ENCODE assay signal across 8 cellular contexts in the genomic region with DNA sequence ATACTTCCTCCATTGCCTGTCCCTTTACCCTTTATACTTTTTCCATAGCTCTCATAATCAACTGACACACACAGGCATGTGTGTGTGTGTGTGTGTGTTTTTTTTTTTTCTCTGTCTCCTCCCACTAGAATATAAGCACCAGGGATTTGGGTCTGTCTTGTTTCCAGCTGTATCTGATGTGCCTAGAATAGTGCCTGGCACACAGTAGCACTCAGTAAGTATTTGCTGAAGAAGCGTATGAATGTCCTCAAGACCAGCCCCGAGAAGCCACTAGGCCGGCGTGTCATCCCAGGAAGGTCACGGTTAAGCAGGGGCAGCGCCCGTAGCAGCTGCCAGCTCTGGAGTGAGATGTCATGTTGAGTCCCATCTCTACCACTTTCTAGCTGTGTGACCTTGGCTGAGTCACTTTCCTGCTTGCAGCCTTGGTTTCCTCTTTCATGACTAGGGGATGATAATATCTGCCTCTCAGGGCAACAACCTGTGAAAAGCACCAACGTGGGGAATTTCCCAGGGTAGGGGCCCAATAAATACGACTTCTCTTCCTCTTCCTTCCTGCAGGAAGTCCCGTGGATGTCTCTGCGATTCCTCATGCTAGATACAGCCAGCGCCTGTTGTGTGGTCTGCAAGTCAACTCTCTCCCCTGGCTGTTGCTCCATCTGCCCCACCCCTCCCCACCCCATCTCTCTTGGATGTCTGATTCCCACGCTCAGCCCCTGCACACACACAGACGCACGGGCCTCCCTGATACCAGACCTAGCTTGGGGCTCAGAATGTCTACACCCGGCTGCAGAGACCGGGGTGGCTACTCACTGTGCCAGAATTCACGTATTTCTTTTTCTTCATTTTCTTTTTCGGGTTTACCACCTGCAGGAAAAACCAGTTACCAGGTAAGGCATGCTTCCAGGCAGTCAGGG. TPM values are rescaled to one million over a fixed set of nuclear protein-coding genes. Genes with fewer than 3 reads are reported as not detected.
A peak's percentile ranks its signal among the peaks of the same experiment; 100 is the strongest.
DNase-seq lines count a peak whose midpoint lies in the region; ATAC-seq and TF ChIP-seq lines count a peak whose summit lies in the region.

No MANE protein-coding gene starts in this region.

- H3K27ac Mint-ChIP-seq in CD14-positive monocyte: peak overlapping the region; percentile 97 to 100 (median 98)

- H4K20me1 ChIP-seq in HCT116 (ENCODE audit: insufficient read depth) (no peaks in the 10 kb centered on the region), SU-DHL-6 (ENCODE audit: low read depth, low read length) (no peaks in the 10 kb centered on the region)

- peaks cover 8 to 42% of the 10 kb centered on the region in 2 experiments; a peak in 3 of 4 replicates for H3K4me1 ChIP-seq in HCT116 (ENCODE audit: control insufficient read depth in 1 of 2, insufficient read depth in 2 of 2, low read length in 2 of 2)

- TF ChIP-seq CTCF in CD14-positive monocyte (IDR thresholded peaks at IDR 0.05) (no peak), HCT116 (IDR thresholded peaks at IDR 0.05 in 2 of 3, conservative IDR thresholded peaks at IDR 0.05 in 1 of 3; ENCODE audit: borderline replicate concordance in 1 of 3, insufficient read depth in 1 of 3, low read depth in 2 of 3, low read length in 2 of 3) (no peak), SU-DHL-6 (IDR thresholded peaks at IDR 0.05; ENCODE audit: insufficient read depth, low read length, poor library complexity, severe bottlenecking) (no peak)

- H3K9ac ChIP-seq in HCT116 (ENCODE audit: low read length) (no peak overlapping the region), SU-DHL-6 (ENCODE audit: low read length) (peak overlapping the region; percentile 52)

- DNase-seq in CD14-positive monocyte (ENCODE audit: low spot score) (peak; percentile 94), HCT116 (ENCODE audit: low read depth, low spot score) (no peak), head of caudate nucleus (no peak), NCI-H524 treated with DMSO at 0.1 percent for 48 hours (lab: John Stamatoyannopoulos, UW) (no peak), DMS53 (lab: John Stamatoyannopoulos, UW) (no peak)
- peak; percentile 66 for DNase-seq in activated naive CD4-positive, alpha-beta T cell treated with anti-CD3 and anti-CD28 coated beads, Interleukin-2, amount 50 U/mL, for 16 hours
- DNase-seq in stimulated activated CD4-positive, alpha-beta T cell treated with anti-CD3 and anti-CD28 coated beads, Interleukin-12 subunit alpha, Interleukin-12 subunit beta, amount 100 ng/mL, for 24 hours (ENCODE audit: low read depth in 2 of 2): peak; percentile 59 to 61

- H3K4me1 Mint-ChIP-seq in CD14-positive monocyte: peaks cover 80% of the 10 kb centered on the region

- H3K4me2 ChIP-seq in HCT116 (ENCODE audit: low read length): peak overlapping the region; percentile 48
- H3K4me2 ChIP-seq in SU-DHL-6 (ENCODE audit: low read depth, low read length, poor library complexity, severe bottlenecking): peak overlapping the region; percentile 65

- no TSS peak for BruUV-seq in HCT116 (replicated peaks; lab: Mats Ljungman, UMichigan)

- H3K36me3 ChIP-seq in HCT116 (ENCODE audit: control insufficient read depth in 1 of 2, insufficient read depth in 2 of 2, low read length in 2 of 2) (no peaks in the 10 kb centered on the region), SU-DHL-6 (ENCODE audit: low read length) (no peaks in the 10 kb centered on the region)

- intact Hi-C loops in CD14-positive monocyte (cut with micrococcal nuclease) (loop anchor here (2.0 to 5.0 kb wide), 5 partner anchors 21 to 133 kb away; no protein-coding TSS in a partner anchor), HCT116 (cut with micrococcal nuclease) (loop anchor here (5.0 kb wide), 1 partner anchor 73 kb away; no protein-coding TSS in a partner anchor), head of caudate nucleus (cut with DNase I) (loop anchor here (5.0 kb wide), 2 partner anchors 78 to 133 kb away; a partner anchor contains a TSS)

- no peaks in the 10 kb centered on the region for H3K79me2 ChIP-seq in HCT116 (ENCODE audit: insufficient read depth, low read length)
- H3K79me2 ChIP-seq in SU-DHL-6 (ENCODE audit: insufficient read depth, low read length): no peaks in the 10 kb centered on the region

- H3F3A ChIP-seq in SU-DHL-6 (ENCODE audit: insufficient read depth): peaks cover 47% of the 10 kb centered on the region

- H3K9me3 ChIP-seq in HCT116 (ENCODE audit: control insufficient read depth in 1 of 2, insufficient read depth in 1 of 2, low read depth in 1 of 2, low read length in 2 of 2) (no peaks in the 10 kb centered on the region), SU-DHL-6 (ENCODE audit: insufficient read depth, low read length) (no peaks in the 10 kb centered on the region)

- H3K27ac ChIP-seq in HCT116 (ENCODE audit: low read depth, low read length) (no peak overlapping the region), SU-DHL-6 (ENCODE audit: low read depth, low read length) (peak overlapping the region; percentile 76)

- ATAC-seq in HCT116: no peak

- POLR2A ChIA-PET in HCT116 (lab: Charles Lee): no interaction called here

- CTCF ChIA-PET in HCT116 (lab: Charles Lee): interaction anchor here (1.2 to 2.1 kb wide), 2 partner anchors 9 to 141 kb away, joined by 3 to 9 read pairs; no protein-coding TSS in a partner anchor

- TF ChIP-seq POLR2A in HCT116 (IDR thresholded peaks at IDR 0.05; ENCODE audit: borderline replicate concordance, extremely low read depth, insufficient read depth, insufficient read length): no peak

- H3K27me3 ChIP-seq in HCT116 (ENCODE audit: insufficient read depth, low read length) (no peaks in the 10 kb centered on the region), SU-DHL-6 (ENCODE audit: low read length) (no peaks in the 10 kb centered on the region)

- peak overlapping the region; percentile 58 to 83 for H3K4me3 Mint-ChIP-seq in CD14-positive monocyte

- H3K4me3 ChIP-seq in HCT116 (replicated peaks in 1 of 2; ENCODE audit: low read depth in 1 of 2, low read length in 2 of 2): no peak overlapping the region
- H3K4me3 ChIP-seq in SU-DHL-6 (ENCODE audit: insufficient read depth, low read length, poor library complexity, severe bottlenecking): peak overlapping the region; percentile 51

- peaks cover 0 to 2% (median under 1%) of the 10 kb centered on the region in 7 donors for H3K9me3 Mint-ChIP-seq in CD14-positive monocyte

- no peak for TF ChIP-seq RAD21 in HCT116 (IDR thresholded peaks at IDR 0.05; ENCODE audit: low read depth)

- peaks cover 4 to 10% of the 10 kb centered on the region in 2 donors for H3K36me3 Mint-ChIP-seq in CD14-positive monocyte

- no peaks in the 10 kb centered on the region for H3K9me2 ChIP-seq in HCT116 (ENCODE audit: insufficient read depth)
- H3K9me2 ChIP-seq in SU-DHL-6 (replicated peaks; ENCODE audit: insufficient read depth, low read length): no peaks in the 10 kb centered on the region

- H2AFZ ChIP-seq in HCT116 (ENCODE audit: low read depth, low read length, poor library complexity, severe bottlenecking): no peak overlapping the region
- peak overlapping the region; percentile 4 for H2AFZ ChIP-seq in SU-DHL-6 (ENCODE audit: low read depth, low read length, severe bottlenecking)

- RAD21 ChIA-PET in HCT116 (lab: Charles Lee; ENCODE audit: low non-redundant PET in 1 of 2, low total read pairs in 2 of 2, uncharacterized antibody in 2 of 2, unreplicated experiment in 2 of 2): no interaction called here

- peaks cover 0 to 10% (median 2%) of the 10 kb centered on the region in 3 donors for H3K27me3 Mint-ChIP-seq in CD14-positive monocyte (ENCODE audit: low read depth in 3 of 3)

TF ChIP-seq in HCT116, 20 proteins besides CTCF, POLR2A, EP300 and RAD21:
- TF ChIP-seq JUND (IDR thresholded peaks at IDR 0.05) (no peak), POLR2AphosphoS5 (IDR thresholded peaks at IDR 0.05; ENCODE audit: low read depth, low read length) (no peak)
- TF ChIP-seq, protein P1, sequence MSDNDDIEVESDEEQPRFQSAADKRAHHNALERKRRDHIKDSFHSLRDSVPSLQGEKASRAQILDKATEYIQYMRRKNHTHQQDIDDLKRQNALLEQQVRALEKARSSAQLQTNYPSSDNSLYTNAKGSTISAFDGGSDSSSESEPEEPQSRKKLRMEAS (IDR thresholded peaks at IDR 0.05): no peak

RNA-seq across cellular contexts. Expression of a gene that starts 58.1 kb away (rescaled TPM):
- polyA plus RNA-seq in CD14-positive monocyte: 1 to 10 TPM; 1.5 to 1.9 TPM
- 0.05 TPM for total RNA-seq in HCT116 (2021; ENCODE audit: unreplicated experiment)
- 0.02 and 0.03 TPM in 2 replicates for polyA plus RNA-seq in HCT116 (2012)

Comparison
In these comparisons a context has a peak if more than half of its experiments do, and no peak if none do; other contexts are left out.
1. DNase-seq: peak in CD14-positive monocyte (single experiment), activated naive CD4-positive, alpha-beta T cell treated with anti-CD3 and anti-CD28 coated beads, Interleukin-2, amount 50 U/mL, for 16 hours (single experiment) and stimulated activated CD4-positive, alpha-beta T cell treated with anti-CD3 and anti-CD28 coated beads, Interleukin-12 subunit alpha, Interleukin-12 subunit beta, amount 100 ng/mL, for 24 hours (2 of 2); none in HCT116 (single experiment), head of caudate nucleus (0 of 42), NCI-H524 treated with DMSO at 0.1 percent for 48 hours (single experiment) and DMS53 (single experiment).